In the genomic region with DNA sequence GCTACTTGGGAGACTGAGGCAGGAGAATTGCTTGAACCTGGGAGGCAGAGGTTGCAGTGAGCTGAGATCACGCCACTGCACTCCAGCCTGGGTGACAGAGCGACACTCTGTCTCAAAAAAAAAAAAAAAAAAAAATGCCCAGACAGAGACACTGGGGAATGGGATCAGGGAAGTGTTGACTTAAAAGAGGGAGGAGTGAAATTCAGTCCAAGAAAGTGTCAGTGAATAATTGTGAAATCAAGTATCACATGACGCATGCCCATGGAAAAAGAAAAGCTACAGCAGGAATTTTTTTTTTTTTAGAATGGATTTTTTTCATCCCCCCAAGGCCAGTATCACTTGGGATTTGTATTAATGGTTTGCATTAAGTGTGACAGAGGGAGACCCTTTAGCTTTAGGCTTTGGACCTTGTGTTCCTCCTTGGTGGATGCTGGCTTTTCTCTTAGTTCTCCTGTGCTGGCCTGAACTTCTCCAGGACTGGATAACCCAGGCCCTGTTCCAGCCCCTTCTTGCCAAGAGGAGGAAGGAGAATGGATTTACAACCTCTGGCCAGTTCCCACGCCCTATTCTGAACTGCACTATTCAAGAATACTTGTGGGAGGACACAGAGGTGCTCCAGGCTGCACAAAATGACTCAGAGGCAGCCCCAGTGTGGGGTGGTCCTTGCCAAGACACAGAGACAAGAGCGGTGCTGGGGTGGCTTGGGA, we compare ENCODE assay signal across 13 cellular contexts. TPM values are rescaled to one million over a fixed set of nuclear protein-coding genes. Genes with fewer than 3 reads are reported as not detected.
A peak's percentile ranks its signal among the peaks of the same experiment; 100 is the strongest.
DNase-seq lines count a peak whose midpoint lies in the region; ATAC-seq, FAIRE-seq and TF ChIP-seq lines count a peak whose summit lies in the region.
"Had no signal": no experiment of that assay in that cellular context is flagged by ENCODE, and none has a peak within 500 bp of the region (broad histone marks: within the 10 kb centered on the region; RNA-seq: fewer than 3 reads in every experiment).

No MANE protein-coding gene starts in this region.

- H3K4me1 ChIP-seq in adipocyte (ENCODE audit: control insufficient read depth, insufficient read depth, low read length) = peaks cover 12% of the 10 kb centered on the region
- H3K4me1 ChIP-seq in heart left ventricle = peaks cover 0 to 25% (median 15%) of the 10 kb centered on the region in 12 donors
- peaks cover 12 to 18% (median 16%) of the 10 kb centered on the region in 3 donors for H3K4me1 ChIP-seq in pancreas
- peaks cover 6% of the 10 kb centered on the region for H3K4me1 ChIP-seq in CD8-positive, alpha-beta memory T cell (ENCODE audit: insufficient read depth, low read length)

- H3K4me3 ChIP-seq in adipocyte (ENCODE audit: low read length) (no peak overlapping the region), heart left ventricle (no peak overlapping the region), pancreas (peak overlapping the region in 1 of 4 donors; percentile 11)
- no peak overlapping the region for H3K4me3 ChIP-seq in CD8-positive, alpha-beta memory T cell (ENCODE audit: low read length)

- intact Hi-C loops in heart left ventricle (cut with DNase I) = no loop called here
- intact Hi-C loops in pancreas (cut with DNase I) = no loop called here

- TF ChIP-seq POLR2A in heart left ventricle (IDR thresholded peaks at IDR 0.05) (no peak), erythroblast (IDR thresholded peaks at IDR 0.05; ENCODE audit: low read length) (no peak)

- H3K9me3 Mint-ChIP-seq in CD8-positive, alpha-beta memory T cell = no peaks in the 10 kb centered on the region
- H3K9me3 Mint-ChIP-seq: activated naive CD8-positive, alpha-beta T cell treated with anti-CD3 and anti-CD28 coated beads for 36 hours; naive B cell; stimulated activated memory B cell treated with anti-CD40 and anti-IgM and Interleukin-4, amounts not matched to agents 10 μg/mL and 1 μg/mL and 100 μg/mL, for 72 hours had no signal

- H3K4me3 Mint-ChIP-seq in CD8-positive, alpha-beta memory T cell = no peak overlapping the region
- H3K4me3 Mint-ChIP-seq: activated naive CD8-positive, alpha-beta T cell treated with anti-CD3 and anti-CD28 coated beads for 36 hours; stimulated activated memory B cell treated with anti-CD40 and anti-IgM and Interleukin-4, amounts not matched to agents 10 μg/mL and 1 μg/mL and 100 μg/mL, for 72 hours had no signal

- CTCF ChIA-PET in CD8-positive, alpha-beta memory T cell (lab: Charles Lee) = interaction anchor here (1.1 kb wide), 1 partner anchor 15 kb away, joined by 4 read pairs; no protein-coding TSS in a partner anchor

- no peak overlapping the region for H3K9ac ChIP-seq in adipocyte (ENCODE audit: low read length)
- H3K9ac ChIP-seq: KMS-11 had no signal

- POLR2A ChIA-PET in CD8-positive, alpha-beta memory T cell (lab: Charles Lee) = no interaction called here

- peak overlapping the region in 11 of 12 donors; percentile 5 to 83 (median 48) for H3K27ac ChIP-seq in heart left ventricle
- peak overlapping the region; percentile 48 to 88 (median 74) for H3K27ac ChIP-seq in pancreas
- no peak overlapping the region for H3K27ac ChIP-seq in CD8-positive, alpha-beta memory T cell (ENCODE audit: low read depth, low read length)
- H3K27ac ChIP-seq: KMS-11 had no signal

- ATAC-seq in heart left ventricle (peak; percentile 60 to 93 (median 86)), pancreas (peak; percentile 84 to 89 (median 88))
- ATAC-seq: stimulated activated memory B cell treated with anti-CD40 and anti-IgM and Interleukin-4, amounts not matched to agents 10 μg/mL and 1 μg/mL and 100 μg/mL, for 72 hours had no signal

- no peak for FAIRE-seq in pancreas (lab: Jason Lieb, UNC)

- H3K36me3 ChIP-seq in adipocyte (ENCODE audit: control insufficient read depth, insufficient read depth, low read length, severe bottlenecking) (no peaks in the 10 kb centered on the region), heart left ventricle (no peaks in the 10 kb centered on the region), pancreas (no peaks in the 10 kb centered on the region)
- no peaks in the 10 kb centered on the region for H3K36me3 ChIP-seq in CD8-positive, alpha-beta memory T cell (ENCODE audit: insufficient read depth, low read length)

- no peak overlapping the region for H3K27ac Mint-ChIP-seq in CD8-positive, alpha-beta memory T cell
- H3K27ac Mint-ChIP-seq: activated naive CD8-positive, alpha-beta T cell treated with anti-CD3 and anti-CD28 coated beads for 36 hours; naive B cell; stimulated activated memory B cell treated with anti-CD40 and anti-IgM and Interleukin-4, amounts not matched to agents 10 μg/mL and 1 μg/mL and 100 μg/mL, for 72 hours had no signal

- H3K9me3 ChIP-seq in adipocyte (ENCODE audit: control insufficient read depth, low read length) = no peaks in the 10 kb centered on the region
- H3K9me3 ChIP-seq in heart left ventricle = no peaks in the 10 kb centered on the region
- no peaks in the 10 kb centered on the region for H3K9me3 ChIP-seq in pancreas
- H3K9me3 ChIP-seq in CD8-positive, alpha-beta memory T cell (ENCODE audit: low read length) = no peaks in the 10 kb centered on the region

- H3K27me3 ChIP-seq in adipocyte (replicated peaks; ENCODE audit: control insufficient read depth, insufficient read depth, low read length) (no peaks in the 10 kb centered on the region), heart left ventricle (no peaks in the 10 kb centered on the region), pancreas (no peaks in the 10 kb centered on the region)
- H3K27me3 ChIP-seq in CD8-positive, alpha-beta memory T cell (ENCODE audit: insufficient read depth, low read length, poor library complexity, severe bottlenecking) = no peaks in the 10 kb centered on the region

- peaks cover 5 to 8% (median 6%) of the 10 kb centered on the region in 3 donors for H3K4me1 Mint-ChIP-seq in CD8-positive, alpha-beta memory T cell

- 33 to 53% (median 44%) methylated on average over 5 of the region's 5 CpGs for WGBS in heart left ventricle, 4 donors
- WGBS in pancreas, 2 donors = 11 to 14% methylated on average over 5 of the region's 5 CpGs

- DNase-seq in Ammon's horn (ENCODE audit: low spot score) (peak; percentile 77), adipocyte (ENCODE audit: low read depth) (peak; percentile 69), heart left ventricle (peak; percentile 68 to 85 (median 73)), pancreas (peak; percentile 63 to 89 (median 82)), GOT3 (lab: John Stamatoyannopoulos, UW) (no peak), DMS153 treated with DMSO at 0.1 percent for 48 hours (lab: John Stamatoyannopoulos, UW; ENCODE audit: unreplicated experiment) (no peak), erythroblast (lab: John Stamatoyannopoulos, UW) (no peak)
- no peak for DNase-seq in CD8-positive, alpha-beta memory T cell
- DNase-seq: activated naive CD8-positive, alpha-beta T cell treated with anti-CD3 and anti-CD28 coated beads for 36 hours; Calu3; naive B cell had no signal

- H3K36me3 Mint-ChIP-seq in CD8-positive, alpha-beta memory T cell = no peaks in the 10 kb centered on the region
- H3K36me3 Mint-ChIP-seq: activated naive CD8-positive, alpha-beta T cell treated with anti-CD3 and anti-CD28 coated beads for 36 hours; naive B cell; stimulated activated memory B cell treated with anti-CD40 and anti-IgM and Interleukin-4, amounts not matched to agents 10 μg/mL and 1 μg/mL and 100 μg/mL, for 72 hours had no signal

- peaks cover 0 to 1% of the 10 kb centered on the region in 2 donors for H3K27me3 Mint-ChIP-seq in CD8-positive, alpha-beta memory T cell
- H3K27me3 Mint-ChIP-seq: activated naive CD8-positive, alpha-beta T cell treated with anti-CD3 and anti-CD28 coated beads for 36 hours; stimulated activated memory B cell treated with anti-CD40 and anti-IgM and Interleukin-4, amounts not matched to agents 10 μg/mL and 1 μg/mL and 100 μg/mL, for 72 hours had no signal

- TF ChIP-seq CTCF in heart left ventricle (IDR thresholded peaks at IDR 0.05) (no peak), pancreas (IDR thresholded peaks at IDR 0.05) (no peak)

RNA-seq across cellular contexts. Expression of gene ZNF774, which starts 36.7 kb away (rescaled TPM):
- 1 to 10 TPM; 2.1 to 9.9 (median 5.9) TPM for total RNA-seq in heart left ventricle
- 1 to 10 TPM; 3.1 to 4.2 TPM for polyA plus RNA-seq in heart left ventricle
- 1 to 10 TPM; 2.2 to 7.2 (median 4.3) TPM for total RNA-seq in pancreas
- polyA plus RNA-seq in pancreas = 10 to 100 TPM in 1 of 2 donors, 1 to 10 TPM in 1; 2.3 to 11.9 TPM
- under 1 TPM; 0.50 to 0.64 TPM for total RNA-seq in CD8-positive, alpha-beta memory T cell
- polyA plus RNA-seq in CD8-positive, alpha-beta memory T cell = not detected

RNA-seq across cellular contexts. Expression of gene NGRN, which starts 50.0 kb away (rescaled TPM):
- total RNA-seq in heart left ventricle (100 to 1,000 TPM in 8 of 9 donors, 10 to 100 TPM in 1; 93.2 to 149 (median 116) TPM), pancreas (10 to 100 TPM; 19.3 to 37.7 (median 26.9) TPM)
- polyA plus RNA-seq in heart left ventricle (100 to 1,000 TPM; 119 to 142 TPM), pancreas (10 to 100 TPM; 25.0 to 46.8 TPM)
- 10 to 100 TPM; 34.1 to 36.0 TPM for total RNA-seq in CD8-positive, alpha-beta memory T cell
- polyA plus RNA-seq in CD8-positive, alpha-beta memory T cell = 45.8 TPM

Comparison
In these comparisons a context has a peak if more than half of its experiments do, and no peak if none do; other contexts are left out.
1. DNase-seq: peak in Ammon's horn (single experiment), adipocyte (single experiment), heart left ventricle (5 of 5) and pancreas (6 of 6); none in GOT3 (single experiment), DMS153 treated with DMSO at 0.1 percent for 48 hours (single experiment), CD8-positive, alpha-beta memory T cell (0 of 5) and erythroblast (0 of 2).